Comparison of ENCODE assay signal across 1 cellular context in the genomic region with DNA sequence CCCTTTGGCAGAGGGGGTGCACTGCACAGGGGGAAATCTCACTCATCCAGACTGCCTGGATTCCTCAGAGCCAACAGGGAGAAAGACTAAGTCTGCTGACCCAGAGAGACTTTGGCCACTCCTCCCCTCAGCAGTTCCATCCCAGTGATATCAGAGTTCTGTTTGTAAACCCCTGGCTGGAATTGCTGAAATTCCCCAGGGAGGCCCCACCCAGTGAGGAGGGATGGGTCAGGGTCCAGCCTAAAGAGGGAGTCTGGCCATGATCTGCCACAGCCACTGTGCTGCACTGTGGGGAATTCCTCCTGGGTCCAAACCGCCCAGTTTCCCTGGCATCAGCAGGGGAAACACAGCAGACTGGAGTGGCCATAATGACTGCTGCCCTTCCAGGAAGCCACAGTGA.
TF ChIP-seq lines count a peak whose summit lies in the region.

No MANE protein-coding gene starts in this region.

TF ChIP-seq in HepG2, 621 proteins besides CTCF, POLR2A, EP300 and RAD21:
- TF ChIP-seq ZMYM4 (CRISPR knock-in tag; IDR thresholded peaks at IDR 0.05) (0 out of 2 replicates have a peak, but pooled peaks have one; percentile 37), ZNF687 (CRISPR knock-in tag; IDR thresholded peaks at IDR 0.05) (0 out of 2 replicates have a peak, but pooled peaks have one; percentile 9), ZNF547 (CRISPR knock-in tag; IDR thresholded peaks at IDR 0.05) (no peak), ATF2 (CRISPR knock-in tag; IDR thresholded peaks at IDR 0.05) (no peak), TEAD3 (CRISPR knock-in tag; optimal IDR thresholded peaks at IDR 0.05; ENCODE audit: borderline replicate concordance) (peak; percentile 54), PPARG (CRISPR knock-in tag; conservative IDR thresholded peaks at IDR 0.05) (no peak), ZNF292 (CRISPR knock-in tag; IDR thresholded peaks at IDR 0.05; ENCODE audit: borderline replicate concordance, low read depth) (peak; percentile 50; the same call in 1 of the 2 replicates), PAXIP1 (CRISPR knock-in tag; conservative IDR thresholded peaks at IDR 0.05) (peak; percentile 60), NFIC (IDR thresholded peaks at IDR 0.05; ENCODE audit: low read length) (no peak), SALL1 (CRISPR knock-in tag; IDR thresholded peaks at IDR 0.05) (peak; percentile 29; the same call in 1 of the 2 replicates), LCORL (IDR thresholded peaks at IDR 0.05) (no peak), LCORL (CRISPR knock-in tag; IDR thresholded peaks at IDR 0.05) (0 out of 2 replicates have a peak, but pooled peaks have one; percentile 37), ZBTB46 (CRISPR knock-in tag; IDR thresholded peaks at IDR 0.05; ENCODE audit: borderline replicate concordance) (no peak), HINFP (CRISPR knock-in tag; IDR thresholded peaks at IDR 0.05; ENCODE audit: low read depth) (0 out of 2 replicates have a peak, but pooled peaks have one; percentile 21), HNF4G (IDR thresholded peaks at IDR 0.05; ENCODE audit: borderline replicate concordance, low read depth, low read length) (0 out of 2 replicates have a peak, but pooled peaks have one; percentile 27), HNF4G (CRISPR knock-in tag; IDR thresholded peaks at IDR 0.05; ENCODE audit: borderline replicate concordance, low read depth) (no peak), HNF4A (CRISPR knock-in tag; IDR thresholded peaks at IDR 0.05) (peak; percentile 65), USF2 (IDR thresholded peaks at IDR 0.05; ENCODE audit: low read depth, low read length) (no peak), USF2 (CRISPR knock-in tag; IDR thresholded peaks at IDR 0.05; ENCODE audit: borderline replicate concordance) (no peak), TEAD2 (CRISPR knock-in tag; IDR thresholded peaks at IDR 0.05) (no peak)
- TF ChIP-seq, protein P1, sequence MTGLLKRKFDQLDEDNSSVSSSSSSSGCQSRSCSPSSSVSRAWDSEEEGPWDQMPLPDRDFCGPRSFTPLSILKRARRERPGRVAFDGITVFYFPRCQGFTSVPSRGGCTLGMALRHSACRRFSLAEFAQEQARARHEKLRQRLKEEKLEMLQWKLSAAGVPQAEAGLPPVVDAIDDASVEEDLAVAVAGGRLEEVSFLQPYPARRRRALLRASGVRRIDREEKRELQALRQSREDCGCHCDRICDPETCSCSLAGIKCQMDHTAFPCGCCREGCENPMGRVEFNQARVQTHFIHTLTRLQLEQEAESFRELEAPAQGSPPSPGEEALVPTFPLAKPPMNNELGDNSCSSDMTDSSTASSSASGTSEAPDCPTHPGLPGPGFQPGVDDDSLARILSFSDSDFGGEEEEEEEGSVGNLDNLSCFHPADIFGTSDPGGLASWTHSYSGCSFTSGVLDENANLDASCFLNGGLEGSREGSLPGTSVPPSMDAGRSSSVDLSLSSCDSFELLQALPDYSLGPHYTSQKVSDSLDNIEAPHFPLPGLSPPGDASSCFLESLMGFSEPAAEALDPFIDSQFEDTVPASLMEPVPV (CRISPR knock-in tag; IDR thresholded peaks at IDR 0.05), result no peak
- TF ChIP-seq, protein P2, sequence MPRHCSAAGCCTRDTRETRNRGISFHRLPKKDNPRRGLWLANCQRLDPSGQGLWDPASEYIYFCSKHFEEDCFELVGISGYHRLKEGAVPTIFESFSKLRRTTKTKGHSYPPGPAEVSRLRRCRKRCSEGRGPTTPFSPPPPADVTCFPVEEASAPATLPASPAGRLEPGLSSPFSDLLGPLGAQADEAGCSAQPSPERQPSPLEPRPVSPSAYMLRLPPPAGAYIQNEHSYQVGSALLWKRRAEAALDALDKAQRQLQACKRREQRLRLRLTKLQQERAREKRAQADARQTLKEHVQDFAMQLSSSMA (CRISPR knock-in tag; IDR thresholded peaks at IDR 0.05), result no peak
